24 cellular contexts compared by ENCODE assay signal in genomic region chr13:25771208-25771607, GRCh38.
A peak's percentile ranks its signal among the peaks of the same experiment; 100 is the strongest.
DNase-seq lines count a peak whose midpoint lies in the region; ATAC-seq, FAIRE-seq and TF ChIP-seq lines count a peak whose summit lies in the region.
"Had no signal": no experiment of that assay in that cellular context is flagged by ENCODE, and none has a peak within 500 bp of the region (broad histone marks: within the 10 kb centered on the region; RNA-seq: fewer than 3 reads in every experiment).

No MANE protein-coding gene starts in this region.

- peaks cover 13% of the 10 kb centered on the region for H3K4me1 ChIP-seq in DND-41 (ENCODE audit: insufficient read depth, low read length)
- H3K4me1 ChIP-seq in HUES48 (ENCODE audit: control insufficient read depth, insufficient read depth, low read length), result peaks cover 30% of the 10 kb centered on the region
- no peaks in the 10 kb centered on the region for H3K4me1 ChIP-seq in naive thymus-derived CD4-positive, alpha-beta T cell (ENCODE audit: control insufficient read depth in 2 of 2, insufficient read depth in 2 of 2, low read length in 2 of 2)
- H3K4me1 ChIP-seq: body of pancreas, colonic mucosa, right lobe of liver had no signal

- H3K36me3 ChIP-seq in DND-41 (ENCODE audit: insufficient read depth, low read length), result no peaks in the 10 kb centered on the region
- no peaks in the 10 kb centered on the region for H3K36me3 ChIP-seq in HUES48 (ENCODE audit: control insufficient read depth, insufficient read depth, low read length)
- H3K36me3 ChIP-seq in bronchial epithelial cell (ENCODE audit: control insufficient read depth, insufficient read depth, low read length), result no peaks in the 10 kb centered on the region
- H3K36me3 ChIP-seq in naive thymus-derived CD4-positive, alpha-beta T cell (ENCODE audit: control insufficient read depth in 2 of 3, insufficient read depth in 3 of 3, low read length in 3 of 3), result no peaks in the 10 kb centered on the region
- H3K36me3 ChIP-seq: colonic mucosa, right lobe of liver, SJSA1, WERI-Rb-1 had no signal

- H3K27me3 ChIP-seq in DND-41 (ENCODE audit: insufficient read depth, low read length, poor library complexity), result no peaks in the 10 kb centered on the region
- no peaks in the 10 kb centered on the region for H3K27me3 ChIP-seq in HUES48 (ENCODE audit: control insufficient read depth, insufficient read depth, low read length)
- H3K27me3 ChIP-seq in bronchial epithelial cell (ENCODE audit: control insufficient read depth, insufficient read depth, low read length), result no peaks in the 10 kb centered on the region
- no peaks in the 10 kb centered on the region for H3K27me3 ChIP-seq in naive thymus-derived CD4-positive, alpha-beta T cell (ENCODE audit: control insufficient read depth in 2 of 2, insufficient read depth in 2 of 2, low read length in 2 of 2)
- H3K27me3 ChIP-seq: body of pancreas, colonic mucosa, right lobe of liver, SJSA1 had no signal

- no peak overlapping the region for H3K4me2 ChIP-seq in DND-41 (ENCODE audit: insufficient read depth, low read length)

- peaks cover 2 to 19% (median 15%) of the 10 kb centered on the region in 7 donors for H3K4me1 Mint-ChIP-seq in naive thymus-derived CD4-positive, alpha-beta T cell
- H3K4me1 Mint-ChIP-seq: activated T-helper 17 cell treated with anti-CD3 and anti-CD28 coated beads, Interleukin-2, amount 50 U/mL, for 72 hours had no signal

- DNase-seq in DND-41, result no peak
- DNase-seq in bronchial epithelial cell (ENCODE audit: low read depth), result peak; percentile 91
- DNase-seq in naive thymus-derived CD4-positive, alpha-beta T cell, result peak in 1 of 9 donors; percentile 8
- no peak for DNase-seq in RKO (ENCODE audit: low spot score)
- no peak for DNase-seq in NCI-H345 treated with DMSO at 0.1 percent for 48 hours (lab: John Stamatoyannopoulos, UW; ENCODE audit: unreplicated experiment)
- DNase-seq: activated CD4-positive, alpha-beta T cell treated with anti-CD3 and anti-CD28 coated beads, Interleukin-2, amount 10 ng/mL, durations not matched to agents 7 days and 5 days; body of pancreas; colonic mucosa; GF-D8; HCEC 1CT; Kasumi-1; NCI-H1048; NCI-H187 treated with DMSO at 0.1 percent for 48 hours; NCI-H446 treated with DMSO at 0.1 percent for 48 hours; nephron progenitor cell; right lobe of liver; T-helper 2 cell; WERI-Rb-1 had no signal

- H3K9me3 ChIP-seq in DND-41 (ENCODE audit: insufficient read depth, low read length, severe bottlenecking) (no peaks in the 10 kb centered on the region), HUES48 (ENCODE audit: control insufficient read depth, insufficient read depth, low read length) (no peaks in the 10 kb centered on the region)
- no peaks in the 10 kb centered on the region for H3K9me3 ChIP-seq in naive thymus-derived CD4-positive, alpha-beta T cell (ENCODE audit: control insufficient read depth in 2 of 3, low read length in 3 of 3)
- H3K9me3 ChIP-seq: body of pancreas, colonic mucosa, right lobe of liver, SJSA1 had no signal

- no peaks in the 10 kb centered on the region for H3K27me3 Mint-ChIP-seq in naive thymus-derived CD4-positive, alpha-beta T cell
- H3K27me3 Mint-ChIP-seq: activated CD4-positive, alpha-beta T cell treated with anti-CD3 and anti-CD28 coated beads, Interleukin-2, amount 10 ng/mL, durations not matched to agents 7 days and 5 days; activated naive CD8-positive, alpha-beta T cell; activated T-helper 17 cell treated with anti-CD3 and anti-CD28 coated beads, Interleukin-2, amount 50 U/mL, for 72 hours had no signal

- H2AFZ ChIP-seq in DND-41 (ENCODE audit: low read depth, low read length), result no peak overlapping the region; the same call in 1 of the 2 replicates

- H3K27ac ChIP-seq in DND-41 (ENCODE audit: low read length) (peak overlapping the region; percentile 52), HUES48 (ENCODE audit: low read depth, low read length) (peak overlapping the region; percentile 70)
- no peak overlapping the region for H3K27ac ChIP-seq in naive thymus-derived CD4-positive, alpha-beta T cell (ENCODE audit: low read depth, low read length)
- H3K27ac ChIP-seq: body of pancreas, C4-2B, colonic mucosa, right lobe of liver, SJSA1, WERI-Rb-1 had no signal

- H3K79me2 ChIP-seq in DND-41 (ENCODE audit: insufficient read depth, low read length), result no peaks in the 10 kb centered on the region

- no peak for FAIRE-seq in bronchial epithelial cell (lab: Jason Lieb, UNC)

- peak overlapping the region in 1 of 10 donors; percentile 0 for H3K4me3 Mint-ChIP-seq in naive thymus-derived CD4-positive, alpha-beta T cell
- H3K4me3 Mint-ChIP-seq: activated CD4-positive, alpha-beta T cell treated with anti-CD3 and anti-CD28 coated beads, Interleukin-2, amount 10 ng/mL, durations not matched to agents 7 days and 5 days; activated naive CD8-positive, alpha-beta T cell; activated T-helper 17 cell treated with anti-CD3 and anti-CD28 coated beads, Interleukin-2, amount 50 U/mL, for 72 hours; nephron progenitor cell had no signal

- TF ChIP-seq CTCF in DND-41 (IDR thresholded peaks at IDR 0.05; ENCODE audit: borderline replicate concordance, extremely low read depth, low read length, poor library complexity, severe bottlenecking), result no peak
- TF ChIP-seq CTCF in bronchial epithelial cell (IDR thresholded peaks at IDR 0.05; ENCODE audit: insufficient read depth, low read length, severe bottlenecking), result no peak

- peaks cover 0 to 8% (median 0%) of the 10 kb centered on the region in 5 donors for H3K36me3 Mint-ChIP-seq in naive thymus-derived CD4-positive, alpha-beta T cell
- H3K36me3 Mint-ChIP-seq: activated naive CD8-positive, alpha-beta T cell had no signal

- CTCF ChIA-PET in naive thymus-derived CD4-positive, alpha-beta T cell (lab: Charles Lee), result no interaction called here

- no peak overlapping the region for H3K9ac ChIP-seq in DND-41 (ENCODE audit: low read depth, low read length)
- H3K9ac ChIP-seq in HUES48 (ENCODE audit: low read depth, low read length), result no peak overlapping the region

- intact Hi-C loops in naive thymus-derived CD4-positive, alpha-beta T cell (cut with micrococcal nuclease), result no loop called here

- H3K27ac Mint-ChIP-seq in naive thymus-derived CD4-positive, alpha-beta T cell, result peak overlapping the region in 8 of 9 donors; percentile 7 to 68 (median 55)
- H3K27ac Mint-ChIP-seq: activated CD4-positive, alpha-beta T cell treated with anti-CD3 and anti-CD28 coated beads, Interleukin-2, amount 10 ng/mL, durations not matched to agents 7 days and 5 days; activated naive CD8-positive, alpha-beta T cell; activated T-helper 17 cell treated with anti-CD3 and anti-CD28 coated beads, Interleukin-2, amount 50 U/mL, for 72 hours; nephron progenitor cell had no signal

- peaks cover 0 to 13% (median 0%) of the 10 kb centered on the region in 11 donors for H3K9me3 Mint-ChIP-seq in naive thymus-derived CD4-positive, alpha-beta T cell
- H3K9me3 Mint-ChIP-seq: activated CD4-positive, alpha-beta T cell treated with anti-CD3 and anti-CD28 coated beads, Interleukin-2, amount 10 ng/mL, durations not matched to agents 7 days and 5 days; activated T-helper 17 cell treated with anti-CD3 and anti-CD28 coated beads, Interleukin-2, amount 50 U/mL, for 72 hours; nephron progenitor cell had no signal

- H4K20me1 ChIP-seq in DND-41 (ENCODE audit: insufficient read depth, low read length), result no peaks in the 10 kb centered on the region

- POLR2A ChIA-PET in naive thymus-derived CD4-positive, alpha-beta T cell (lab: Charles Lee), result interaction anchor here (0.6 kb wide), 1 partner anchor 206 kb away, joined by 3 read pairs; no protein-coding TSS in a partner anchor

- H3K4me3 ChIP-seq in DND-41 (ENCODE audit: low read depth in 1 of 2, low read length in 2 of 2) (no peak overlapping the region), HUES48 (ENCODE audit: low read depth, low read length) (no peak overlapping the region), bronchial epithelial cell (ENCODE audit: low read depth, low read length) (no peak overlapping the region)
- H3K4me3 ChIP-seq in naive thymus-derived CD4-positive, alpha-beta T cell (ENCODE audit: low read length), result no peak overlapping the region
- H3K4me3 ChIP-seq: body of pancreas, colonic mucosa, right lobe of liver, SJSA1 had no signal

- peak; percentile 66 for ATAC-seq in DND-41 (ENCODE audit: insufficient read depth, low read depth)
- no peak for ATAC-seq in naive thymus-derived CD4-positive, alpha-beta T cell
- ATAC-seq in SK-N-SH treated with all-trans-retinoic acid at 6 μM for 48 hours, result no peak
- ATAC-seq: activated T-helper 17 cell treated with anti-CD3 and anti-CD28 coated beads, Interleukin-2, amount 50 U/mL, for 72 hours; body of pancreas; right lobe of liver had no signal

TF ChIP-seq in SK-N-SH treated with all-trans-retinoic acid at 6 μM for 48 hours, 23 proteins besides CTCF, POLR2A, EP300 and RAD21 (continues in another document):
- no peak for TF ChIP-seq ZNF70 (CRISPR knock-in tag; IDR thresholded peaks at IDR 0.05)
- TF ChIP-seq ZFP3 (CRISPR knock-in tag; IDR thresholded peaks at IDR 0.05), result no peak
- no peak for TF ChIP-seq GLIS3 (CRISPR knock-in tag; IDR thresholded peaks at IDR 0.05)
- no peak for TF ChIP-seq CREB5 (CRISPR knock-in tag; IDR thresholded peaks at IDR 0.05; ENCODE audit: low read depth)
- TF ChIP-seq ZFP30 (CRISPR knock-in tag; IDR thresholded peaks at IDR 0.05), result no peak
- TF ChIP-seq PPARA (CRISPR knock-in tag; IDR thresholded peaks at IDR 0.05; ENCODE audit: borderline replicate concordance), result no peak
- TF ChIP-seq ISL1 (CRISPR knock-in tag; IDR thresholded peaks at IDR 0.05), result no peak
- no peak for TF ChIP-seq ZNF565 (CRISPR knock-in tag; conservative IDR thresholded peaks at IDR 0.05; ENCODE audit: low read depth)
